In genomic region chr16:9372934-9373890, GRCh38 we compare ENCODE assay signal across 22 cellular contexts.
A peak's percentile ranks its signal among the peaks of the same experiment; 100 is the strongest.
DNase-seq lines count a peak whose midpoint lies in the region; ATAC-seq, FAIRE-seq and TF ChIP-seq lines count a peak whose summit lies in the region.
"Had no signal": no experiment of that assay in that cellular context is flagged by ENCODE, and none has a peak within 500 bp of the region (broad histone marks: within the 10 kb centered on the region; RNA-seq: fewer than 3 reads in every experiment).

No MANE protein-coding gene starts in this region.

- H2BK20ac ChIP-seq in H9 (ENCODE audit: low read depth, low read length, poor library complexity, severe bottlenecking) = no peak overlapping the region

- no peak overlapping the region for H2BK5ac ChIP-seq in H9 (ENCODE audit: insufficient read length, low read length)

- H3K4ac ChIP-seq in H9 (ENCODE audit: low read depth, low read length) = no peak overlapping the region

- no peaks in the 10 kb centered on the region for H3K79me1 ChIP-seq in H9 (ENCODE audit: insufficient read depth, low read depth, low read length, poor library complexity, severe bottlenecking)

- H3K4me1 Mint-ChIP-seq in H9 (peaks cover 18 to 20% of the 10 kb centered on the region in 2 experiments), glutamatergic neuron (ENCODE audit: low read depth, unreplicated experiment) (peaks cover 11% of the 10 kb centered on the region)
- H3K4me1 Mint-ChIP-seq: CD8-positive, alpha-beta memory T cell had no signal

- no peaks in the 10 kb centered on the region for H3K36me3 Mint-ChIP-seq in H9 (ENCODE audit: insufficient read depth in 1 of 3, low read depth in 3 of 3)
- no peaks in the 10 kb centered on the region for H3K36me3 Mint-ChIP-seq in glutamatergic neuron (ENCODE audit: unreplicated experiment)
- H3K36me3 Mint-ChIP-seq: activated CD4-positive, alpha-beta memory T cell treated with anti-CD3 and anti-CD28 coated beads for 36 hours had no signal

- H4K91ac ChIP-seq in H9 (ENCODE audit: insufficient read length, low read depth, low read length) = no peak overlapping the region

- peak; percentile 31; the same call in 1 of the 3 replicates for TF ChIP-seq CTCF in H9 (conservative IDR thresholded peaks at IDR 0.05)
- TF ChIP-seq CTCF in K562 (IDR thresholded peaks at IDR 0.05 in 2 of 3, conservative IDR thresholded peaks at IDR 0.05 in 1 of 3; ENCODE audit: insufficient read depth in 2 of 3, low read depth in 1 of 3, low read length in 3 of 3) = no peak; a peak in 1 of 6 replicates
- TF ChIP-seq CTCF in BE2C (IDR thresholded peaks at IDR 0.05; ENCODE audit: low read depth, low read length) = no peak
- TF ChIP-seq CTCF in glutamatergic neuron (IDR thresholded peaks at IDR 0.05; ENCODE audit: partially characterized antibody, unreplicated experiment) = no peak

- CTCF ChIA-PET in K562 (lab: Yijun Ruan, JAX; ENCODE audit: low intra/inter-chr PET ratio) = no interaction called here

- H2BK12ac ChIP-seq in H9 (ENCODE audit: insufficient read length, low read depth, low read length) = no peak overlapping the region

- WGBS in H9 (ENCODE audit: extremely low coverage, insufficient read length, low lambda C conversion rate) = no CpG with 5 or more reads among the region's 13 CpGs
- 2% methylated on average over 13 of the region's 13 CpGs for WGBS in K562 (ENCODE audit: insufficient coverage, low coverage, missing lambda C conversion rate)

- no peak for FAIRE-seq in K562 (lab: Jason Lieb, UNC)

- H3K9me1 ChIP-seq in K562 (ENCODE audit: control insufficient read depth, insufficient read depth, low read length) = no peaks in the 10 kb centered on the region

- no peaks in the 10 kb centered on the region for H3K79me2 ChIP-seq in H9 (ENCODE audit: insufficient read depth, low read length)
- H3K79me2 ChIP-seq in K562 (ENCODE audit: control insufficient read depth, insufficient read depth, low read length) = no peaks in the 10 kb centered on the region
- H3K79me2 ChIP-seq: hepatocyte had no signal

- H3K9me3 Mint-ChIP-seq in H9 (peaks cover 0 to 4% of the 10 kb centered on the region in 2 experiments; a peak in 2 of 5 replicates), glutamatergic neuron (ENCODE audit: unreplicated experiment) (peaks cover 4% of the 10 kb centered on the region)

- no peaks in the 10 kb centered on the region for H3K23me2 ChIP-seq in H9 (ENCODE audit: insufficient read length, low read depth, low read length, poor library complexity, severe bottlenecking)

- TF ChIP-seq RAD21 in K562 (CRISPR knock-in tag; conservative IDR thresholded peaks at IDR 0.05 in 1 of 2, IDR thresholded peaks at IDR 0.05 in 1 of 2) = peak in 1 of 2 experiments; percentile 27; a peak in 1 of 4 replicates

- H3K56ac ChIP-seq in H9 (ENCODE audit: insufficient read length, low read depth, low read length) = no peak overlapping the region

- no TSS peak for BruUV-seq in K562 (replicated peaks; lab: Mats Ljungman, UMichigan)

- no peak overlapping the region for H3K14ac ChIP-seq in H9 (ENCODE audit: insufficient read depth, low read length)

- H3K23ac ChIP-seq in H9 (ENCODE audit: insufficient read length, low read depth, low read length) = no peak overlapping the region

- H3K4me2 ChIP-seq in H9 (ENCODE audit: insufficient read depth, insufficient read length, low read length) (no peak overlapping the region), K562 (ENCODE audit: insufficient read depth, low read length) (no peak overlapping the region)
- H3K4me2 ChIP-seq: hepatocyte had no signal

- DNase-seq in H9 = no peak
- no peak for DNase-seq in K562 (ENCODE audit: extremely low read depth in 1 of 4, low spot score in 3 of 4)
- peak; percentile 40 for DNase-seq in inferior parietal cortex (ENCODE audit: extremely low spot score)
- DNase-seq in pons (ENCODE audit: low spot score) = peak; percentile 21
- no peak for DNase-seq in HuH-7 (ENCODE audit: low spot score)
- no peak for DNase-seq in BE2C
- DNase-seq in glutamatergic neuron = no peak
- no peak for DNase-seq in NCI-H2196 treated with DMSO at 0.1 percent for 48 hours (lab: John Stamatoyannopoulos, UW; ENCODE audit: unreplicated experiment)
- DNase-seq: activated CD4-positive, alpha-beta memory T cell treated with anti-CD3 and anti-CD28 coated beads for 36 hours; activated naive CD4-positive, alpha-beta T cell; activated T-cell treated with anti-CD3 and anti-CD28 coated beads, Interleukin-2, amount 50 U/mL, for 1 hour; aorta; CD8-positive, alpha-beta memory T cell; Kasumi-1; NCI-H526; OCI-M1; right lobe of liver; SHP77; stimulated activated naive CD4-positive, alpha-beta T cell; tibial artery had no signal

- H3K4me3 ChIP-seq in K562 = no peak overlapping the region
- no peak overlapping the region for H3K4me3 ChIP-seq in BE2C (ENCODE audit: low read depth, low read length)
- H3K4me3 ChIP-seq: hepatocyte, right lobe of liver, tibial artery had no signal

- peak; percentile 44; the same call in 1 of the 3 replicates for ATAC-seq in K562

- H3K27me3 Mint-ChIP-seq in H9 (ENCODE audit: low read depth) (peaks cover 6% of the 10 kb centered on the region), glutamatergic neuron (ENCODE audit: unreplicated experiment) (no peaks in the 10 kb centered on the region)
- H3K27me3 Mint-ChIP-seq: activated CD4-positive, alpha-beta memory T cell treated with anti-CD3 and anti-CD28 coated beads for 36 hours; CD8-positive, alpha-beta memory T cell had no signal

- H3K27ac ChIP-seq in H9 (ENCODE audit: insufficient read length, low read depth, low read length) (no peak overlapping the region), K562 (ENCODE audit: extremely low read depth, low read depth, low read length) (no peak overlapping the region)
- H3K27ac ChIP-seq: hepatocyte, right lobe of liver, tibial artery had no signal

- H3K9ac ChIP-seq in H9 (ENCODE audit: extremely low read depth, insufficient read length, low read length) = no peak overlapping the region
- H3K9ac ChIP-seq in K562 (ENCODE audit: insufficient read depth in 1 of 2, low read depth in 2 of 2, low read length in 2 of 2) = no peak overlapping the region

- TF ChIP-seq POLR2A in K562 (conservative IDR thresholded peaks at IDR 0.05) = no peak

- POLR2A ChIA-PET in K562 (lab: Yijun Ruan, JAX) = no interaction called here

- no peak overlapping the region for H4K5ac ChIP-seq in H9 (ENCODE audit: insufficient read length, low read depth, low read length)

- H4K8ac ChIP-seq in H9 (replicated peaks; ENCODE audit: insufficient read length, low read depth, low read length) = no peak overlapping the region

- H3K4me3 Mint-ChIP-seq in H9 (no peak overlapping the region), glutamatergic neuron (ENCODE audit: unreplicated experiment) (no peak overlapping the region)
- H3K4me3 Mint-ChIP-seq: activated CD4-positive, alpha-beta memory T cell treated with anti-CD3 and anti-CD28 coated beads for 36 hours; CD8-positive, alpha-beta memory T cell; T-helper 1 cell treated with Interleukin-12 subunit alpha and Interleukin-12 subunit beta and Interleukin-4 antibody, amounts not matched to agents 30 μg/mL and 1 μg/mL, for 36 hours had no signal

- H3K27me3 ChIP-seq in H9 (ENCODE audit: insufficient read depth, low read length) = no peaks in the 10 kb centered on the region
- H3K27me3 ChIP-seq in K562 (ENCODE audit: control insufficient read depth in 2 of 2, insufficient read depth in 2 of 2, low read length in 2 of 2) = no peaks in the 10 kb centered on the region; a peak in 1 of 5 replicates
- no peaks in the 10 kb centered on the region for H3K27me3 ChIP-seq in BE2C
- H3K27me3 ChIP-seq: hepatocyte, right lobe of liver, tibial artery had no signal

- H3K36me3 ChIP-seq in K562 (ENCODE audit: control insufficient read depth, insufficient read depth, low read length) (no peaks in the 10 kb centered on the region), BE2C (no peaks in the 10 kb centered on the region)
- H3K36me3 ChIP-seq: right lobe of liver, tibial artery had no signal

- H3K27ac Mint-ChIP-seq in H9 = no peak overlapping the region; a peak in 2 of 7 replicates
- no peak overlapping the region for H3K27ac Mint-ChIP-seq in glutamatergic neuron (ENCODE audit: unreplicated experiment)
- H3K27ac Mint-ChIP-seq: activated CD4-positive, alpha-beta memory T cell treated with anti-CD3 and anti-CD28 coated beads for 36 hours; CD8-positive, alpha-beta memory T cell; T-helper 1 cell treated with Interleukin-12 subunit alpha and Interleukin-12 subunit beta and Interleukin-4 antibody, amounts not matched to agents 30 μg/mL and 1 μg/mL, for 36 hours had no signal

- no peak overlapping the region for H2BK15ac ChIP-seq in H9 (ENCODE audit: low read depth, low read length)

- no peak overlapping the region for H2BK120ac ChIP-seq in H9 (ENCODE audit: low read depth, low read length, poor library complexity, severe bottlenecking)

- TF ChIP-seq EP300 in K562 (IDR thresholded peaks at IDR 0.05; ENCODE audit: low read length) = no peak

- H3K18ac ChIP-seq in H9 (ENCODE audit: insufficient read length, low read depth, low read length) = no peak overlapping the region

- no peak overlapping the region for H3T11ph ChIP-seq in H9 (ENCODE audit: low read length)

- H3K4me1 ChIP-seq in H9 (ENCODE audit: insufficient read depth, low read length) (no peaks in the 10 kb centered on the region), K562 (replicated peaks in 1 of 2; ENCODE audit: control insufficient read depth in 2 of 2, insufficient read depth in 2 of 2, low read length in 2 of 2) (no peaks in the 10 kb centered on the region; a peak in 2 of 5 replicates), BE2C (no peaks in the 10 kb centered on the region)
- H3K4me1 ChIP-seq: right lobe of liver had no signal

- no peaks in the 10 kb centered on the region for H4K20me1 ChIP-seq in H9 (ENCODE audit: control insufficient read depth, insufficient read depth, insufficient read length)
- no peaks in the 10 kb centered on the region for H4K20me1 ChIP-seq in K562 (replicated peaks; ENCODE audit: control insufficient read depth, insufficient read depth, low read length)

- intact Hi-C loops in K562 (cut with micrococcal nuclease) = no loop called here

- H2AFZ ChIP-seq in H9 (ENCODE audit: low read length) (no peak overlapping the region), K562 (ENCODE audit: low read depth, low read length) (no peak overlapping the region)
- H2AFZ ChIP-seq: hepatocyte had no signal

- H3K9me3 ChIP-seq in H9 (ENCODE audit: control insufficient read depth, low read depth, low read length) = no peaks in the 10 kb centered on the region
- no peaks in the 10 kb centered on the region for H3K9me3 ChIP-seq in K562 (replicated peaks; ENCODE audit: control insufficient read depth, insufficient read depth, low read depth, low read length)
- H3K9me3 ChIP-seq in BE2C = no peaks in the 10 kb centered on the region
- H3K9me3 ChIP-seq: right lobe of liver, tibial artery had no signal

- no peak overlapping the region for H2AK5ac ChIP-seq in H9 (ENCODE audit: insufficient read length, low read length)

- in situ Hi-C loops in K562 (cut with MboI) = no loop called here

Comparison
In these comparisons a context has a peak if more than half of its experiments do, and no peak if none do; other contexts are left out.
1. DNase-seq: peak in inferior parietal cortex (single experiment) and pons (single experiment); none in H9 (single experiment), K562 (0 of 4), HuH-7 (single experiment), BE2C (single experiment), glutamatergic neuron (single experiment) and NCI-H2196 treated with DMSO at 0.1 percent for 48 hours (single experiment).